ENCODE assay signal across 9 cellular contexts in genomic region chr22:23763579-23764331, GRCh38. TPM values are rescaled to one million over a fixed set of nuclear protein-coding genes. Genes with fewer than 3 reads are reported as not detected.
A peak's percentile ranks its signal among the peaks of the same experiment; 100 is the strongest.
DNase-seq lines count a peak whose midpoint lies in the region; ATAC-seq, FAIRE-seq and TF ChIP-seq lines count a peak whose summit lies in the region.
"Had no signal": no experiment of that assay in that cellular context is flagged by ENCODE, and none has a peak within 500 bp of the region (broad histone marks: within the 10 kb centered on the region; RNA-seq: fewer than 3 reads in every experiment).

No MANE protein-coding gene starts in this region.

- H4K20me1 ChIP-seq in PC-9 (ENCODE audit: insufficient read depth): peaks cover 28% of the 10 kb centered on the region

- no peak for FAIRE-seq in urothelium cell line (lab: Jason Lieb, UNC)
- FAIRE-seq: A204.1 had no signal

- no peak overlapping the region for H3K4me2 ChIP-seq in PC-9

- peaks cover 19% of the 10 kb centered on the region for H3K4me1 ChIP-seq in PC-9 (replicated peaks; ENCODE audit: insufficient read depth)

- DNase-seq in Right ventricle myocardium inferior (ENCODE audit: missing footprints): peak; percentile 69
- DNase-seq in cardiac septum (ENCODE audit: low spot score): no peak
- peak; percentile 76 for DNase-seq in activated naive CD4-positive, alpha-beta T cell treated with anti-CD3 and anti-CD28 coated beads, Interleukin-2, amount 10 ng/mL, durations not matched to agents 7 days and 5 days
- peak; percentile 40 for DNase-seq in natural killer cell
- no peak for DNase-seq in HUDEP-2 (lab: John Stamatoyannopoulos, UW; ENCODE audit: unreplicated experiment in 76 of 76)
- no peak for DNase-seq in urothelium cell line (ENCODE audit: low spot score)
- DNase-seq in NCI-H82 treated with DMSO at 0.1 percent for 48 hours (lab: John Stamatoyannopoulos, UW; ENCODE audit: unreplicated experiment): no peak
- DNase-seq in PC-9: no peak

- intact Hi-C loops in Right ventricle myocardium inferior (cut with DNase I) (no loop called here), cardiac septum (cut with DNase I) (no loop called here), natural killer cell (cut with micrococcal nuclease) (no loop called here), PC-9 (cut with micrococcal nuclease; ENCODE audit: unreplicated experiment) (no loop called here)

- H3K4me1 Mint-ChIP-seq in activated naive CD4-positive, alpha-beta T cell treated with anti-CD3 and anti-CD28 coated beads, Interleukin-2, amount 10 ng/mL, durations not matched to agents 7 days and 5 days: peaks cover 52% of the 10 kb centered on the region
- H3K4me1 Mint-ChIP-seq in natural killer cell: peaks cover 16 to 40% of the 10 kb centered on the region in 2 donors

- no peaks in the 10 kb centered on the region for H3K9me3 ChIP-seq in PC-9 (ENCODE audit: insufficient read depth, low read depth)

- TF ChIP-seq CTCF in natural killer cell (IDR thresholded peaks at IDR 0.05) (no peak), PC-9 (conservative IDR thresholded peaks at IDR 0.05) (no peak)

- no peak overlapping the region for H2AFZ ChIP-seq in PC-9

- peaks cover 10% of the 10 kb centered on the region for H3K27me3 Mint-ChIP-seq in activated naive CD4-positive, alpha-beta T cell treated with anti-CD3 and anti-CD28 coated beads, Interleukin-2, amount 10 ng/mL, durations not matched to agents 7 days and 5 days
- H3K27me3 Mint-ChIP-seq in natural killer cell (ENCODE audit: low read depth in 2 of 2): no peaks in the 10 kb centered on the region

- no peaks in the 10 kb centered on the region for H3K9me3 Mint-ChIP-seq in activated naive CD4-positive, alpha-beta T cell treated with anti-CD3 and anti-CD28 coated beads, Interleukin-2, amount 10 ng/mL, durations not matched to agents 7 days and 5 days
- no peaks in the 10 kb centered on the region for H3K9me3 Mint-ChIP-seq in natural killer cell

- H3K27me3 ChIP-seq in PC-9 (ENCODE audit: insufficient read depth, low read depth): no peaks in the 10 kb centered on the region

- H3K36me3 Mint-ChIP-seq in activated naive CD4-positive, alpha-beta T cell treated with anti-CD3 and anti-CD28 coated beads, Interleukin-2, amount 10 ng/mL, durations not matched to agents 7 days and 5 days: peaks cover 12% of the 10 kb centered on the region
- no peaks in the 10 kb centered on the region for H3K36me3 Mint-ChIP-seq in natural killer cell

- ATAC-seq in Right ventricle myocardium inferior (no peak), natural killer cell (peak; percentile 41 to 48 (median 45))

- CTCF ChIA-PET in activated naive CD4-positive, alpha-beta T cell treated with anti-CD3 and anti-CD28 coated beads, Interleukin-2, amount 10 ng/mL, durations not matched to agents 7 days and 5 days (lab: Charles Lee): interaction anchor here (2.5 kb wide), 1 partner anchor 136 kb away, joined by 8 read pairs; no protein-coding TSS in a partner anchor
- CTCF ChIA-PET in PC-9 (lab: Charles Lee): no interaction called here

- peak overlapping the region; percentile 77 for H3K27ac Mint-ChIP-seq in activated naive CD4-positive, alpha-beta T cell treated with anti-CD3 and anti-CD28 coated beads, Interleukin-2, amount 10 ng/mL, durations not matched to agents 7 days and 5 days
- peak overlapping the region in 1 of 2 donors; percentile 71 for H3K27ac Mint-ChIP-seq in natural killer cell

- no peaks in the 10 kb centered on the region for H3K9me2 ChIP-seq in PC-9 (ENCODE audit: insufficient read depth)

- peaks cover 4% of the 10 kb centered on the region; the same call in 1 of the 2 replicates for H3K36me3 ChIP-seq in PC-9 (ENCODE audit: low read depth)

- H3K79me2 ChIP-seq in PC-9 (ENCODE audit: low read depth): peaks cover 10% of the 10 kb centered on the region

- peak overlapping the region; percentile 66 for H3K4me3 Mint-ChIP-seq in activated naive CD4-positive, alpha-beta T cell treated with anti-CD3 and anti-CD28 coated beads, Interleukin-2, amount 10 ng/mL, durations not matched to agents 7 days and 5 days
- H3K4me3 Mint-ChIP-seq in natural killer cell: peak overlapping the region; percentile 71

- no peak overlapping the region for H3K27ac ChIP-seq in PC-9

- no TSS peak for BruUV-seq in PC-9 (replicated peaks; lab: Mats Ljungman, UMichigan)

- peaks cover 6% of the 10 kb centered on the region; the same call in 1 of the 2 replicates for H3F3A ChIP-seq in PC-9 (ENCODE audit: insufficient read depth, low read depth)

- POLR2A ChIA-PET in PC-9 (lab: Charles Lee; ENCODE audit: unreplicated experiment): no interaction called here

- no peak overlapping the region for H3K4me3 ChIP-seq in PC-9

RNA-seq across cellular contexts. Expression of gene C22orf15, which starts 1.0 kb away (rescaled TPM):
- total RNA-seq in Right ventricle myocardium inferior: not detected
- total RNA-seq in cardiac septum: not detected
- not detected for total RNA-seq in natural killer cell
- total RNA-seq in PC-9 (2021): not detected in 2 replicates

RNA-seq across cellular contexts. Expression of gene CHCHD10, which starts 4.0 kb away (rescaled TPM):
- total RNA-seq in Right ventricle myocardium inferior: 1,642 TPM
- total RNA-seq in cardiac septum: 1,008 TPM
- 10 to 100 TPM in 2 of 3 donors, 1 to 10 TPM in 1; 9.3 to 22.5 (median 13.8) TPM for total RNA-seq in natural killer cell
- total RNA-seq in PC-9 (2021): 37.0 and 43.5 TPM in 2 replicates

RNA-seq across cellular contexts. Expression of gene MMP11, which starts 8.9 kb away (rescaled TPM):
- total RNA-seq in Right ventricle myocardium inferior (28.0 TPM), cardiac septum (6.2 TPM), natural killer cell (1 to 10 TPM in 1 of 3 donors, under 1 TPM in 2; 0.71 to 1.7 (median 0.91) TPM), PC-9 (2021) (2.4 and 3.6 TPM in 2 replicates)

RNA-seq across cellular contexts. Expression of gene VPREB3, which starts 9.5 kb away (rescaled TPM):
- total RNA-seq in Right ventricle myocardium inferior: 0.43 TPM
- total RNA-seq in cardiac septum: 2.1 TPM
- not detected for total RNA-seq in natural killer cell
- 0.90 and 1.1 TPM in 2 replicates for total RNA-seq in PC-9 (2021)

RNA-seq across cellular contexts. Expression of gene ZNF70, which starts 12.8 kb away (rescaled TPM):
- total RNA-seq in Right ventricle myocardium inferior (3.2 TPM), cardiac septum (3.0 TPM), natural killer cell (1 to 10 TPM; 7.4 to 9.1 (median 7.7) TPM), PC-9 (2021) (2.8 and 2.9 TPM in 2 replicates)

Comparison
In these comparisons a context has a peak if more than half of its experiments do, and no peak if none do; other contexts are left out.
1. DNase-seq: peak in Right ventricle myocardium inferior (single experiment), activated naive CD4-positive, alpha-beta T cell treated with anti-CD3 and anti-CD28 coated beads, Interleukin-2, amount 10 ng/mL, durations not matched to agents 7 days and 5 days (single experiment) and natural killer cell (single experiment); none in cardiac septum (single experiment), HUDEP-2 (0 of 76), urothelium cell line (single experiment), NCI-H82 treated with DMSO at 0.1 percent for 48 hours (single experiment) and PC-9 (0 of 2).
2. RNA of gene CHCHD10, which starts 4.0 kb away (total RNA-seq): 1,642 TPM in Right ventricle myocardium inferior (single experiment) and 1,008 TPM in cardiac septum (single experiment); 37.0 to 43.5 TPM in PC-9 and 9.3 to 22.5 TPM in natural killer cell; every median in the first group is over 10 times any median in the second.